Comparison of ENCODE assay signal across 9 cellular contexts in the genomic region with DNA sequence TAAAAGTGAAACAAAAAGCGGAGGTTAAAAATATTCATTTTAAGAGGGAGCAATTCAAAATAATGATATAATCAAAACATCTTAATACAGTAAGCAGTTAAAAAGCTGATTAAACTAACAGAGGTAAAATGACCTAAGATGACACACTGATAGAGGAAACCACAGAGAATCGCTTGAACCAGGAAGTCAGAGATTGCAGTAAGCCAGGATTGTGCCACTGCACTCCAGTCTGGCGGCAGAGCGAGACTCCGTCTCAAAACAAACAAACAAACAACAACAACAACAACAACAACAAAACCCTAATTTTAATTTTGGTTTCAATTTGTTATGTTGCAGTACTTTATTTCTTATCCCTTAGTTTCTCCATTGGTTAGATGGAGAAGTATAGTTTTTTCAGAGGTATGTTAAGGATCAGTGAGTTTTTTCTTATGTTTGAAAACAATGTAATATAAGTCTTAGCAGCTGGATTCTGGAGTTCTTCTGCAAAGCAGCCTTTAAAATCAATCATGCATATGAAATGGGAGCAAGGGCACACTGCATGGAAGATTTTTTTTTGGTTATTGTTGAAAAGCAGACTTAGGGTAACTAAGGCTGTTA. TPM values are rescaled to one million over a fixed set of nuclear protein-coding genes. Genes with fewer than 3 reads are reported as not detected.
DNase-seq lines count a peak whose midpoint lies in the region; ATAC-seq and TF ChIP-seq lines count a peak whose summit lies in the region.
"Had no signal": no experiment of that assay in that cellular context is flagged by ENCODE, and none has a peak within 500 bp of the region (broad histone marks: within the 10 kb centered on the region; RNA-seq: fewer than 3 reads in every experiment).

No MANE protein-coding gene starts in this region.

- no peaks in the 10 kb centered on the region for H3F3A ChIP-seq in SK-N-SH (replicated peaks; ENCODE audit: insufficient read depth)

- H3K4me2 ChIP-seq in SK-N-SH: peak overlapping the region; percentile 35; the same call in 1 of the 2 replicates

- no peak for TF ChIP-seq RAD21 in SK-N-SH (IDR thresholded peaks at IDR 0.05; ENCODE audit: low read length)

- H3K27me3 ChIP-seq in SK-N-SH (ENCODE audit: insufficient read depth): no peaks in the 10 kb centered on the region
- H3K27me3 ChIP-seq in gastroesophageal sphincter: no peaks in the 10 kb centered on the region

- TF ChIP-seq POLR2A in gastroesophageal sphincter (IDR thresholded peaks at IDR 0.05): no peak

- H3K4me3 ChIP-seq in SK-N-SH (ENCODE audit: low read depth in 2 of 2, low read length in 1 of 2) (no peak overlapping the region; a peak in 1 of 4 replicates), fibroblast of villous mesenchyme (ENCODE audit: low read depth, low read length) (peak overlapping the region; percentile 34), gastroesophageal sphincter (no peak overlapping the region)

- CTCF ChIA-PET in SK-N-SH (lab: Yijun Ruan, JAX): no interaction called here

- no peaks in the 10 kb centered on the region for H3K9me3 ChIP-seq in SK-N-SH
- H3K9me3 ChIP-seq in gastroesophageal sphincter: no peaks in the 10 kb centered on the region

- ATAC-seq in HG02885 (IDR thresholded peaks at IDR 0.05; ENCODE audit: poor library complexity, unreplicated experiment): peak; percentile 69
- no peak for ATAC-seq in gastroesophageal sphincter

- DNase-seq in NCI-H510A treated with DMSO at 0.1 percent for 48 hours (lab: John Stamatoyannopoulos, UW): peak; percentile 23
- no peak for DNase-seq in NCI-H510A (lab: John Stamatoyannopoulos, UW)
- no peak for DNase-seq in SK-N-SH
- peak; percentile 47 for DNase-seq in fibroblast of villous mesenchyme (ENCODE audit: low read depth)
- DNase-seq in NCI-H1694 treated with DMSO at 0.1 percent for 48 hours (lab: John Stamatoyannopoulos, UW): no peak
- no peak for DNase-seq in NCI-H128 (lab: John Stamatoyannopoulos, UW; ENCODE audit: unreplicated experiment)

- H3K4me1 ChIP-seq in SK-N-SH (ENCODE audit: control insufficient read depth in 1 of 2, insufficient read depth in 2 of 2, low read depth in 1 of 2, low read length in 1 of 2) (peaks cover 11 to 14% of the 10 kb centered on the region in 2 experiments; a peak in 3 of 4 replicates), gastroesophageal sphincter (peaks cover 0 to 16% (median 0%) of the 10 kb centered on the region in 3 donors)

- no peaks in the 10 kb centered on the region for H3K9me2 ChIP-seq in SK-N-SH

- whole genome bisulfite sequencing in SK-N-SH (ENCODE audit: low lambda C conversion rate): 41% methylated on average over 5 of the region's 5 CpGs
- WGBS in gastroesophageal sphincter (ENCODE audit: low coverage in 1 of 2), 2 donors: 25 to 47% methylated on average over 4 to 5 of the region's 5 CpGs

- H3K79me2 ChIP-seq in SK-N-SH (ENCODE audit: insufficient read depth): peaks cover 6% of the 10 kb centered on the region; the same call in 1 of the 2 replicates

- H3K27ac ChIP-seq in SK-N-SH (ENCODE audit: low read depth in 2 of 2, low read length in 1 of 2) (peak overlapping the region in 1 of 2 experiments; percentile 50; a peak in 2 of 4 replicates), gastroesophageal sphincter (no peak overlapping the region)

- no peak overlapping the region for H3K9ac ChIP-seq in SK-N-SH

- H3K36me3 ChIP-seq in SK-N-SH (replicated peaks in 1 of 2; ENCODE audit: control insufficient read depth in 1 of 2, insufficient read depth in 2 of 2, low read length in 1 of 2): peaks cover 2% of the 10 kb centered on the region in 2 experiments
- H3K36me3 ChIP-seq in gastroesophageal sphincter: no peaks in the 10 kb centered on the region

- TF ChIP-seq EP300 in SK-N-SH (IDR thresholded peaks at IDR 0.05; ENCODE audit: borderline replicate concordance in 1 of 2, low read depth in 1 of 2, low read length in 1 of 2): no peak
- no peak for TF ChIP-seq EP300 in gastroesophageal sphincter (IDR thresholded peaks at IDR 0.05)

- H2AFZ ChIP-seq in SK-N-SH (ENCODE audit: low read depth): no peak overlapping the region

- H4K20me1 ChIP-seq in SK-N-SH (ENCODE audit: insufficient read depth): peaks cover 6% of the 10 kb centered on the region; the same call in 1 of the 2 replicates

- TF ChIP-seq CTCF in SK-N-SH (IDR thresholded peaks at IDR 0.05): no peak
- TF ChIP-seq CTCF in fibroblast of villous mesenchyme (IDR thresholded peaks at IDR 0.05; ENCODE audit: insufficient read depth, low read depth, low read length): no peak
- no peak for TF ChIP-seq CTCF in gastroesophageal sphincter (IDR thresholded peaks at IDR 0.05)

- POLR2A ChIA-PET in SK-N-SH (lab: Yijun Ruan, JAX): interaction anchor here (0.6 kb wide), 1 partner anchor 91 kb away, joined by 4 read pairs; no protein-coding TSS in a partner anchor

TF ChIP-seq in SK-N-SH, 30 proteins besides CTCF, POLR2A, EP300 and RAD21:
- TF ChIP-seq ELF1 (IDR thresholded peaks at IDR 0.05): peak; percentile 40; the same call in 1 of the 2 replicates
- TF ChIP-seq GATA2 (CRISPR knock-in tag; IDR thresholded peaks at IDR 0.05): peak; percentile 31; the same call in 1 of the 2 replicates
- no peak for TF ChIP-seq NRF1 (IDR thresholded peaks at IDR 0.05; ENCODE audit: low read depth, low read length)

RNA-seq across cellular contexts. Expression of a gene that starts 58.5 kb away (rescaled TPM):
- polyA plus RNA-seq in SK-N-SH (2012; rRNA removed): not detected in 2 replicates
- polyA plus RNA-seq in SK-N-SH (2012; cell fraction: cytosol; rRNA removed): not detected in 2 replicates
- not detected in 2 replicates for polyA plus RNA-seq in SK-N-SH (2012; cell fraction: nucleus; rRNA removed)
- total RNA-seq in fibroblast of villous mesenchyme (not detected in 2 replicates), gastroesophageal sphincter (not detected)
- polyA plus RNA-seq: BJ had no signal

Comparison
In these comparisons a context has a peak if more than half of its experiments do, and no peak if none do; other contexts are left out.
1. DNase-seq: peak in NCI-H510A treated with DMSO at 0.1 percent for 48 hours (single experiment) and fibroblast of villous mesenchyme (single experiment); none in NCI-H510A (single experiment), SK-N-SH (single experiment), NCI-H1694 treated with DMSO at 0.1 percent for 48 hours (single experiment) and NCI-H128 (single experiment).